1 cellular context compared by ENCODE assay signal in the genomic region with DNA sequence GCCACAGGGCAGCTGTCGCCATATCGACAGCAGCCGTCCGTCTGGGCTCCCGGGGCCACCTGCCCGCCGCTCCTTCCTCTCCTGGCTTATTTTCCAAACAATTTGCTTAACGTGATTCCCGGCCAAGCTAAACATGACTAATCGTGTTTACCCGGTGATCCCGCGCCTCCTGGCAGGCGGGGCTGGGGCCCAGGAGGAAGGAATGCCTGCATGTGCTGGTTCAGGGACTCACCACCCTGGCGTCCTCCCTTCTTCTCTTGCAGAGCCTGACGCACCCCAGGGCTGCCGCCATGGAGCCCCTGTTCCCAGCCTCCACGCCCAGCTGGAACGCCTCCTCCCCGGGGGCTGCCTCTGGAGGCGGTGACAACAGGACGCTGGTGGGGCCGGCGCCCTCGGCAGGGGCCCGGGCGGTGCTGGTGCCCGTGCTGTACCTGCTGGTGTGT.
A peak's percentile ranks its signal among the peaks of the same experiment; 100 is the strongest.
TF ChIP-seq lines count a peak whose summit lies in the region.

No MANE protein-coding gene starts in this region.

TF ChIP-seq in HepG2, 621 proteins besides CTCF, POLR2A, EP300 and RAD21 (continued from another document and continues in another):
- TF ChIP-seq, protein P1, sequence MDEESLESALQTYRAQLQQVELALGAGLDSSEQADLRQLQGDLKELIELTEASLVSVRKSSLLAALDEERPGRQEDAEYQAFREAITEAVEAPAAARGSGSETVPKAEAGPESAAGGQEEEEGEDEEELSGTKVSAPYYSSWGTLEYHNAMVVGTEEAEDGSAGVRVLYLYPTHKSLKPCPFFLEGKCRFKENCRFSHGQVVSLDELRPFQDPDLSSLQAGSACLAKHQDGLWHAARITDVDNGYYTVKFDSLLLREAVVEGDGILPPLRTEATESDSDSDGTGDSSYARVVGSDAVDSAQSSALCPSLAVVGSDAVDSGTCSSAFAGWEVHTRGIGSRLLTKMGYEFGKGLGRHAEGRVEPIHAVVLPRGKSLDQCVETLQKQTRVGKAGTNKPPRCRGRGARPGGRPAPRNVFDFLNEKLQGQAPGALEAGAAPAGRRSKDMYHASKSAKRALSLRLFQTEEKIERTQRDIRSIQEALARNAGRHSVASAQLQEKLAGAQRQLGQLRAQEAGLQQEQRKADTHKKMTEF (CRISPR knock-in tag; IDR thresholded peaks at IDR 0.05), result peak; percentile 95
- TF ChIP-seq ASH2L (IDR thresholded peaks at IDR 0.05; ENCODE audit: insufficient read length, low read depth, low read length) (no peak), CENPX (CRISPR knock-in tag; IDR thresholded peaks at IDR 0.05) (no peak), SMC3 (IDR thresholded peaks at IDR 0.05; ENCODE audit: low read length) (no peak), MIXL1 (CRISPR knock-in tag; IDR thresholded peaks at IDR 0.05) (peak; percentile 83), SAP130 (CRISPR knock-in tag; IDR thresholded peaks at IDR 0.05; ENCODE audit: low read depth) (peak; percentile 96), MAZ (IDR thresholded peaks at IDR 0.05; ENCODE audit: borderline replicate concordance, low read depth, low read length) (peak; percentile 14; the same call in 1 of the 2 replicates), MAZ (CRISPR knock-in tag; IDR thresholded peaks at IDR 0.05; ENCODE audit: low read depth) (peak; percentile 87; the same call in 1 of the 2 replicates), KLF9 (CRISPR knock-in tag; IDR thresholded peaks at IDR 0.05; ENCODE audit: low read depth) (no peak; the same call in 1 of the 2 replicates), ZNF256 (CRISPR knock-in tag; conservative IDR thresholded peaks at IDR 0.05) (no peak), ZNF780A (CRISPR knock-in tag; IDR thresholded peaks at IDR 0.05) (0 out of 2 replicates have a peak, but pooled peaks have one; percentile 69), PHB2 (IDR thresholded peaks at IDR 0.05; ENCODE audit: partially characterized antibody) (no peak), BRCA1 (CRISPR knock-in tag; IDR thresholded peaks at IDR 0.05) (0 out of 2 replicates have a peak, but pooled peaks have one; percentile 49), ELF3 (CRISPR knock-in tag; IDR thresholded peaks at IDR 0.05) (peak; percentile 93), ZNF546 (CRISPR knock-in tag; conservative IDR thresholded peaks at IDR 0.05) (no peak), ZSCAN31 (CRISPR knock-in tag; IDR thresholded peaks at IDR 0.05; ENCODE audit: low read depth) (0 out of 2 replicates have a peak, but pooled peaks have one; percentile 31), ZBTB38 (CRISPR knock-in tag; IDR thresholded peaks at IDR 0.05) (no peak; the same call in 1 of the 2 replicates), MED1 (CRISPR knock-in tag; IDR thresholded peaks at IDR 0.05) (peak; percentile 97), KDM5A (IDR thresholded peaks at IDR 0.05; ENCODE audit: borderline replicate concordance, low read length) (no peak), ZNF660 (CRISPR knock-in tag; IDR thresholded peaks at IDR 0.05; ENCODE audit: borderline replicate concordance, low read depth) (no peak), ZNF234 (CRISPR knock-in tag; conservative IDR thresholded peaks at IDR 0.05) (no peak), TOPORS (CRISPR knock-in tag; IDR thresholded peaks at IDR 0.05) (no peak), ZNF24 (IDR thresholded peaks at IDR 0.05) (no peak), GATA4 (IDR thresholded peaks at IDR 0.05; ENCODE audit: borderline replicate concordance, low read depth) (peak; percentile 32; the same call in 1 of the 2 replicates), ZNF354B (CRISPR knock-in tag; IDR thresholded peaks at IDR 0.05) (no peak), REPIN1 (CRISPR knock-in tag; IDR thresholded peaks at IDR 0.05; ENCODE audit: borderline replicate concordance, low read depth) (no peak; the same call in 1 of the 2 replicates), XRCC5 (optimal IDR thresholded peaks at IDR 0.05; ENCODE audit: low read length) (peak; percentile 30), ZNF44 (CRISPR knock-in tag; IDR thresholded peaks at IDR 0.05) (no peak), ZNF317 (CRISPR knock-in tag; IDR thresholded peaks at IDR 0.05) (peak; percentile 40; the same call in 1 of the 2 replicates), ZNF678 (CRISPR knock-in tag; IDR thresholded peaks at IDR 0.05) (no peak), TEAD3 (CRISPR knock-in tag; optimal IDR thresholded peaks at IDR 0.05; ENCODE audit: borderline replicate concordance) (peak; percentile 90), ZNF777 (CRISPR knock-in tag; IDR thresholded peaks at IDR 0.05) (peak; percentile 85), ZNF562 (CRISPR knock-in tag; IDR thresholded peaks at IDR 0.05; ENCODE audit: borderline replicate concordance) (no peak)
- TF ChIP-seq, protein P2, sequence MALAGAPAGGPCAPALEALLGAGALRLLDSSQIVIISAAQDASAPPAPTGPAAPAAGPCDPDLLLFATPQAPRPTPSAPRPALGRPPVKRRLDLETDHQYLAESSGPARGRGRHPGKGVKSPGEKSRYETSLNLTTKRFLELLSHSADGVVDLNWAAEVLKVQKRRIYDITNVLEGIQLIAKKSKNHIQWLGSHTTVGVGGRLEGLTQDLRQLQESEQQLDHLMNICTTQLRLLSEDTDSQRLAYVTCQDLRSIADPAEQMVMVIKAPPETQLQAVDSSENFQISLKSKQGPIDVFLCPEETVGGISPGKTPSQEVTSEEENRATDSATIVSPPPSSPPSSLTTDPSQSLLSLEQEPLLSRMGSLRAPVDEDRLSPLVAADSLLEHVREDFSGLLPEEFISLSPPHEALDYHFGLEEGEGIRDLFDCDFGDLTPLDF (CRISPR knock-in tag; IDR thresholded peaks at IDR 0.05), result peak; percentile 76; the same call in 1 of the 2 replicates
- TF ChIP-seq, protein P3, sequence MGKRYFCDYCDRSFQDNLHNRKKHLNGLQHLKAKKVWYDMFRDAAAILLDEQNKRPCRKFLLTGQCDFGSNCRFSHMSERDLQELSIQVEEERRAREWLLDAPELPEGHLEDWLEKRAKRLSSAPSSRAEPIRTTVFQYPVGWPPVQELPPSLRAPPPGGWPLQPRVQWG (CRISPR knock-in tag; IDR thresholded peaks at IDR 0.05; ENCODE audit: borderline replicate concordance, low read depth), result no peak
- TF ChIP-seq, protein P4, sequence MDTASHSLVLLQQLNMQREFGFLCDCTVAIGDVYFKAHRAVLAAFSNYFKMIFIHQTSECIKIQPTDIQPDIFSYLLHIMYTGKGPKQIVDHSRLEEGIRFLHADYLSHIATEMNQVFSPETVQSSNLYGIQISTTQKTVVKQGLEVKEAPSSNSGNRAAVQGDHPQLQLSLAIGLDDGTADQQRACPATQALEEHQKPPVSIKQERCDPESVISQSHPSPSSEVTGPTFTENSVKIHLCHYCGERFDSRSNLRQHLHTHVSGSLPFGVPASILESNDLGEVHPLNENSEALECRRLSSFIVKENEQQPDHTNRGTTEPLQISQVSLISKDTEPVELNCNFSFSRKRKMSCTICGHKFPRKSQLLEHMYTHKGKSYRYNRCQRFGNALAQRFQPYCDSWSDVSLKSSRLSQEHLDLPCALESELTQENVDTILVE (CRISPR knock-in tag; IDR thresholded peaks at IDR 0.05), result peak; percentile 81; the same call in 1 of the 2 replicates
- TF ChIP-seq, protein P5, sequence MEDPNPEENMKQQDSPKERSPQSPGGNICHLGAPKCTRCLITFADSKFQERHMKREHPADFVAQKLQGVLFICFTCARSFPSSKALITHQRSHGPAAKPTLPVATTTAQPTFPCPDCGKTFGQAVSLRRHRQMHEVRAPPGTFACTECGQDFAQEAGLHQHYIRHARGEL (CRISPR knock-in tag; IDR thresholded peaks at IDR 0.05), result no peak
- TF ChIP-seq, protein P6, sequence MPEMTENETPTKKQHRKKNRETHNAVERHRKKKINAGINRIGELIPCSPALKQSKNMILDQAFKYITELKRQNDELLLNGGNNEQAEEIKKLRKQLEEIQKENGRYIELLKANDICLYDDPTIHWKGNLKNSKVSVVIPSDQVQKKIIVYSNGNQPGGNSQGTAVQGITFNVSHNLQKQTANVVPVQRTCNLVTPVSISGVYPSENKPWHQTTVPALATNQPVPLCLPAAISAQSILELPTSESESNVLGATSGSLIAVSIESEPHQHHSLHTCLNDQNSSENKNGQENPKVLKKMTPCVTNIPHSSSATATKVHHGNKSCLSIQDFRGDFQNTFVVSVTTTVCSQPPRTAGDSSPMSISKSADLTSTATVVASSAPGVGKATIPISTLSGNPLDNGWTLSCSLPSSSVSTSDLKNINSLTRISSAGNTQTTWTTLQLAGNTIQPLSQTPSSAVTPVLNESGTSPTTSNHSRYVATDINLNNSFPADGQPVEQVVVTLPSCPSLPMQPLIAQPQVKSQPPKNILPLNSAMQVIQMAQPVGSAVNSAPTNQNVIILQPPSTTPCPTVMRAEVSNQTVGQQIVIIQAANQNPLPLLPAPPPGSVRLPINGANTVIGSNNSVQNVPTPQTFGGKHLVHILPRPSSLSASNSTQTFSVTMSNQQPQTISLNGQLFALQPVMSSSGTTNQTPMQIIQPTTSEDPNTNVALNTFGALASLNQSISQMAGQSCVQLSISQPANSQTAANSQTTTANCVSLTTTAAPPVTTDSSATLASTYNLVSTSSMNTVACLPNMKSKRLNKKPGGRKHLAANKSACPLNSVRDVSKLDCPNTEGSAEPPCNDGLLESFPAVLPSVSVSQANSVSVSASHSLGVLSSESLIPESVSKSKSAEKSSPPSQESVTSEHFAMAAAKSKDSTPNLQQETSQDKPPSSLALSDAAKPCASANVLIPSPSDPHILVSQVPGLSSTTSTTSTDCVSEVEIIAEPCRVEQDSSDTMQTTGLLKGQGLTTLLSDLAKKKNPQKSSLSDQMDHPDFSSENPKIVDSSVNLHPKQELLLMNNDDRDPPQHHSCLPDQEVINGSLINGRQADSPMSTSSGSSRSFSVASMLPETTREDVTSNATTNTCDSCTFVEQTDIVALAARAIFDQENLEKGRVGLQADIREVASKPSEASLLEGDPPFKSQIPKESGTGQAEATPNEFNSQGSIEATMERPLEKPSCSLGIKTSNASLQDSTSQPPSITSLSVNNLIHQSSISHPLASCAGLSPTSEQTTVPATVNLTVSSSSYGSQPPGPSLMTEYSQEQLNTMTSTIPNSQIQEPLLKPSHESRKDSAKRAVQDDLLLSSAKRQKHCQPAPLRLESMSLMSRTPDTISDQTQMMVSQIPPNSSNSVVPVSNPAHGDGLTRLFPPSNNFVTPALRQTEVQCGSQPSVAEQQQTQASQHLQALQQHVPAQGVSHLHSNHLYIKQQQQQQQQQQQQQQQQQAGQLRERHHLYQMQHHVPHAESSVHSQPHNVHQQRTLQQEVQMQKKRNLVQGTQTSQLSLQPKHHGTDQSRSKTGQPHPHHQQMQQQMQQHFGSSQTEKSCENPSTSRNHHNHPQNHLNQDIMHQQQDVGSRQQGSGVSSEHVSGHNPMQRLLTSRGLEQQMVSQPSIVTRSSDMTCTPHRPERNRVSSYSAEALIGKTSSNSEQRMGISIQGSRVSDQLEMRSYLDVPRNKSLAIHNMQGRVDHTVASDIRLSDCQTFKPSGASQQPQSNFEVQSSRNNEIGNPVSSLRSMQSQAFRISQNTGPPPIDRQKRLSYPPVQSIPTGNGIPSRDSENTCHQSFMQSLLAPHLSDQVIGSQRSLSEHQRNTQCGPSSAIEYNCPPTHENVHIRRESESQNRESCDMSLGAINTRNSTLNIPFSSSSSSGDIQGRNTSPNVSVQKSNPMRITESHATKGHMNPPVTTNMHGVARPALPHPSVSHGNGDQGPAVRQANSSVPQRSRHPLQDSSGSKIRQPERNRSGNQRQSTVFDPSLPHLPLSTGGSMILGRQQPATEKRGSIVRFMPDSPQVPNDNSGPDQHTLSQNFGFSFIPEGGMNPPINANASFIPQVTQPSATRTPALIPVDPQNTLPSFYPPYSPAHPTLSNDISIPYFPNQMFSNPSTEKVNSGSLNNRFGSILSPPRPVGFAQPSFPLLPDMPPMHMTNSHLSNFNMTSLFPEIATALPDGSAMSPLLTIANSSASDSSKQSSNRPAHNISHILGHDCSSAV (CRISPR knock-in tag; IDR thresholded peaks at IDR 0.05; ENCODE audit: borderline replicate concordance), result no peak
- TF ChIP-seq, protein P7, sequence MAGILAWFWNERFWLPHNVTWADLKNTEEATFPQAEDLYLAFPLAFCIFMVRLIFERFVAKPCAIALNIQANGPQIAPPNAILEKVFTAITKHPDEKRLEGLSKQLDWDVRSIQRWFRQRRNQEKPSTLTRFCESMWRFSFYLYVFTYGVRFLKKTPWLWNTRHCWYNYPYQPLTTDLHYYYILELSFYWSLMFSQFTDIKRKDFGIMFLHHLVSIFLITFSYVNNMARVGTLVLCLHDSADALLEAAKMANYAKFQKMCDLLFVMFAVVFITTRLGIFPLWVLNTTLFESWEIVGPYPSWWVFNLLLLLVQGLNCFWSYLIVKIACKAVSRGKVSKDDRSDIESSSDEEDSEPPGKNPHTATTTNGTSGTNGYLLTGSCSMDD (CRISPR knock-in tag; IDR thresholded peaks at IDR 0.05), result peak; percentile 80; the same call in 1 of the 2 replicates
- TF ChIP-seq, protein P8, sequence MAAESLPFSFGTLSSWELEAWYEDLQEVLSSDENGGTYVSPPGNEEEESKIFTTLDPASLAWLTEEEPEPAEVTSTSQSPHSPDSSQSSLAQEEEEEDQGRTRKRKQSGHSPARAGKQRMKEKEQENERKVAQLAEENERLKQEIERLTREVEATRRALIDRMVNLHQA (CRISPR knock-in tag; IDR thresholded peaks at IDR 0.05), result no peak
- TF ChIP-seq, protein P9, sequence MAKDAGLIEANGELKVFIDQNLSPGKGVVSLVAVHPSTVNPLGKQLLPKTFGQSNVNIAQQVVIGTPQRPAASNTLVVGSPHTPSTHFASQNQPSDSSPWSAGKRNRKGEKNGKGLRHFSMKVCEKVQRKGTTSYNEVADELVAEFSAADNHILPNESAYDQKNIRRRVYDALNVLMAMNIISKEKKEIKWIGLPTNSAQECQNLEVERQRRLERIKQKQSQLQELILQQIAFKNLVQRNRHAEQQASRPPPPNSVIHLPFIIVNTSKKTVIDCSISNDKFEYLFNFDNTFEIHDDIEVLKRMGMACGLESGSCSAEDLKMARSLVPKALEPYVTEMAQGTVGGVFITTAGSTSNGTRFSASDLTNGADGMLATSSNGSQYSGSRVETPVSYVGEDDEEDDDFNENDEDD (CRISPR knock-in tag; IDR thresholded peaks at IDR 0.05; ENCODE audit: borderline replicate concordance), result peak; percentile 87; the same call in 1 of the 2 replicates
